Comparison of ENCODE assay signal across 27 cellular contexts in the genomic region with DNA sequence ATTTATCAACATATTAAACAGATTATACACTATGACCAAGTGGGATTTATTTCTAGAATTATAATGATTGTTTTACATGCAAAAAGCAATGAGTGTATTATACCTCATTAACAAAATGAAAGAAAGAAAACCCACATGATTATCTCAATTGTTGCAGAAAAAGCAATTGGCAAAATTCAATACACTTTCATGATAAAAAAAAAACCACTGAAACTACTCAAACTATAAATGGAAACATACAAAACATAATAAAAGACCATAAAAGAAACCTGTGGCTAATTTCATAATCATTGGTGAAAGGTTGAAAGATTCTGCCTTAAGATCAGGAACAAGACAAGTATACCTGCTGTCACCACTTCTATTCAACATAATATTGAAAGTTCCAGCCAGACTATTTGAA.
"Had no signal": no experiment of that assay in that cellular context is flagged by ENCODE, and none has a peak within 500 bp of the region (broad histone marks: within the 10 kb centered on the region; RNA-seq: fewer than 3 reads in every experiment).

No MANE protein-coding gene starts in this region.

- H3K79me2 ChIP-seq: hepatocyte had no signal

- H3K36me3 ChIP-seq: colonic mucosa, esophagus muscularis mucosa, esophagus squamous epithelium, gastrocnemius medialis, gastroesophageal sphincter, heart left ventricle, heart right ventricle had no signal

- H3K4me1 ChIP-seq: colonic mucosa, esophagus muscularis mucosa, esophagus squamous epithelium, foreskin keratinocyte, gastrocnemius medialis, gastroesophageal sphincter, heart left ventricle, heart right ventricle had no signal

- ATAC-seq: effector memory CD8-positive, alpha-beta T cell; esophagus mucosa; foreskin keratinocyte; gastrocnemius medialis; gastroesophageal sphincter; heart left ventricle; heart right ventricle had no signal

- H3K27ac ChIP-seq: colonic mucosa, coronary artery, dorsolateral prefrontal cortex, epithelial cell of prostate, esophagus muscularis mucosa, esophagus squamous epithelium, foreskin keratinocyte, gastrocnemius medialis, gastroesophageal sphincter, heart left ventricle, heart right ventricle, hepatocyte had no signal

- H3K9me3 ChIP-seq: colonic mucosa, gastrocnemius medialis had no signal

- H2AFZ ChIP-seq: hepatocyte had no signal

- H3K4me2 ChIP-seq: hepatocyte had no signal

- FAIRE-seq: endometrium, endothelial cell of umbilical vein had no signal

- H3K4me3 ChIP-seq: colonic mucosa, coronary artery, dorsolateral prefrontal cortex, esophagus muscularis mucosa, esophagus squamous epithelium, gastrocnemius medialis, gastroesophageal sphincter, heart left ventricle, heart right ventricle, hepatocyte had no signal

- DNase-seq: colonic mucosa; cortex of kidney; dermis blood vessel endothelial cell; dorsolateral prefrontal cortex; effector CD4-positive, alpha-beta T cell; effector CD8-positive, alpha-beta T cell; effector memory CD4-positive, alpha-beta T cell; effector memory CD8-positive, alpha-beta T cell; endodermal cell; erythroblast; esophagus squamous epithelium; foreskin fibroblast; foreskin keratinocyte; foreskin melanocyte; gastrocnemius medialis; glutamatergic neuron; head of caudate nucleus; heart left ventricle; heart right ventricle had no signal

- H3K27me3 ChIP-seq: colonic mucosa, dorsolateral prefrontal cortex, esophagus muscularis mucosa, esophagus squamous epithelium, foreskin keratinocyte, gastrocnemius medialis, gastroesophageal sphincter, heart left ventricle, heart right ventricle, hepatocyte had no signal
